1 cellular context compared by ENCODE assay signal in genomic region chr11:101914737-101915426, GRCh38.
TF ChIP-seq lines count a peak whose summit lies in the region.

CEP126 (plus strand) TSS chr11:101915010; CDS start chr11:101915285, 275 bp downstream.

TF ChIP-seq in HepG2, 621 proteins besides CTCF, POLR2A, EP300 and RAD21 (continued from another document and continues in another):
- TF ChIP-seq ZNF407 (CRISPR knock-in tag; IDR thresholded peaks at IDR 0.05; ENCODE audit: not compliant biosample characterization) = peak; percentile 67
- no peak for TF ChIP-seq MLXIP (CRISPR knock-in tag; IDR thresholded peaks at IDR 0.05; ENCODE audit: borderline replicate concordance)
- TF ChIP-seq SPEN (CRISPR knock-in tag; IDR thresholded peaks at IDR 0.05; ENCODE audit: low read depth) = 0 out of 2 replicates have a peak, but pooled peaks have one; percentile 30
- TF ChIP-seq ATF3 (CRISPR knock-in tag; IDR thresholded peaks at IDR 0.05) = no peak
- no peak for TF ChIP-seq ATF5 (CRISPR knock-in tag; IDR thresholded peaks at IDR 0.05; ENCODE audit: low read depth)
- TF ChIP-seq NR1H2 (CRISPR knock-in tag; IDR thresholded peaks at IDR 0.05; ENCODE audit: borderline replicate concordance, low read depth) = no peak
- no peak for TF ChIP-seq ZNF326 (CRISPR knock-in tag; IDR thresholded peaks at IDR 0.05; ENCODE audit: borderline replicate concordance)
- TF ChIP-seq HINFP (CRISPR knock-in tag; IDR thresholded peaks at IDR 0.05; ENCODE audit: low read depth) = no peak; the same call in 1 of the 2 replicates
- peak; percentile 28; the same call in 1 of the 2 replicates for TF ChIP-seq ZSCAN5A (CRISPR knock-in tag; IDR thresholded peaks at IDR 0.05; ENCODE audit: borderline replicate concordance)
- TF ChIP-seq DRAP1 (CRISPR knock-in tag; IDR thresholded peaks at IDR 0.05) = no peak; the same call in 1 of the 2 replicates
- TF ChIP-seq ZNF639 (CRISPR knock-in tag; conservative IDR thresholded peaks at IDR 0.05) = no peak
- 0 out of 2 replicates have a peak, but pooled peaks have one; percentile 14 for TF ChIP-seq ZBED4 (CRISPR knock-in tag; IDR thresholded peaks at IDR 0.05; ENCODE audit: borderline replicate concordance)
- no peak for TF ChIP-seq ZNF562 (CRISPR knock-in tag; IDR thresholded peaks at IDR 0.05; ENCODE audit: borderline replicate concordance)
- no peak for TF ChIP-seq PAWR (CRISPR knock-in tag; IDR thresholded peaks at IDR 0.05; ENCODE audit: borderline replicate concordance)
- no peak for TF ChIP-seq E2F5 (CRISPR knock-in tag; conservative IDR thresholded peaks at IDR 0.05)
- TF ChIP-seq BCL6 (CRISPR knock-in tag; IDR thresholded peaks at IDR 0.05) = peak; percentile 67
- no peak for TF ChIP-seq DZIP1 (CRISPR knock-in tag; IDR thresholded peaks at IDR 0.05)
- TF ChIP-seq GATAD1 (CRISPR knock-in tag; IDR thresholded peaks at IDR 0.05) = peak; percentile 73
- peak; percentile 83; the same call in 1 of the 2 replicates for TF ChIP-seq IRF9 (CRISPR knock-in tag; IDR thresholded peaks at IDR 0.05; ENCODE audit: borderline replicate concordance)
- TF ChIP-seq XRCC5 (optimal IDR thresholded peaks at IDR 0.05; ENCODE audit: low read length) = peak; percentile 91
- TF ChIP-seq NR3C1 (CRISPR knock-in tag; IDR thresholded peaks at IDR 0.05) = no peak
